ENCODE assay signal across 8 cellular contexts in genomic region chr5:140372971-140373487, GRCh38. TPM values are rescaled to one million over a fixed set of nuclear protein-coding genes. Genes with fewer than 3 reads are reported as not detected.
A peak's percentile ranks its signal among the peaks of the same experiment; 100 is the strongest.
DNase-seq lines count a peak whose midpoint lies in the region; ATAC-seq, FAIRE-seq and TF ChIP-seq lines count a peak whose summit lies in the region.

No MANE protein-coding gene starts in this region.

- H3K9me3 Mint-ChIP-seq in T-helper 2 cell treated with Interferon-gamma antibody and Interleukin-4, amounts not matched to agents 5 μg/mL and 100 μg/mL, for 36 hours: no peaks in the 10 kb centered on the region

- H3K4me3 ChIP-seq in AG04449 (ENCODE audit: low read depth, low read length) (no peak overlapping the region), keratinocyte (ENCODE audit: control insufficient read depth in 2 of 3, extremely low read depth in 1 of 3, insufficient read depth in 2 of 3, low read depth in 1 of 3, low read length in 3 of 3) (no peak overlapping the region)

- FAIRE-seq in GM12892 (lab: Jason Lieb, UNC): peak; percentile 48
- FAIRE-seq in keratinocyte (lab: Jason Lieb, UNC): peak; percentile 71

- no peaks in the 10 kb centered on the region for H3K36me3 ChIP-seq in keratinocyte (ENCODE audit: control insufficient read depth in 2 of 2, extremely low read depth in 1 of 2, insufficient read depth in 2 of 2, low read length in 2 of 2)

- no peak overlapping the region for H3K27ac ChIP-seq in keratinocyte (ENCODE audit: control insufficient read depth, insufficient read depth, low read length)

- H3K27me3 ChIP-seq in keratinocyte (ENCODE audit: control insufficient read depth, extremely low read depth, insufficient read depth, low read length): no peaks in the 10 kb centered on the region

- TF ChIP-seq POLR2A in GM12892 (IDR thresholded peaks at IDR 0.05; ENCODE audit: low read depth, low read length): no peak

- no peaks in the 10 kb centered on the region for H4K20me1 ChIP-seq in keratinocyte (ENCODE audit: control insufficient read depth, extremely low read depth, insufficient read depth, low read length)

- H3K27ac Mint-ChIP-seq in T-helper 2 cell treated with Interferon-gamma antibody and Interleukin-4, amounts not matched to agents 5 μg/mL and 100 μg/mL, for 36 hours: no peak overlapping the region

- H2AFZ ChIP-seq in keratinocyte (ENCODE audit: control insufficient read depth, low read length): peak overlapping the region; percentile 46

- no peak overlapping the region for H3K4me3 Mint-ChIP-seq in T-helper 2 cell treated with Interferon-gamma antibody and Interleukin-4, amounts not matched to agents 5 μg/mL and 100 μg/mL, for 36 hours

- no peaks in the 10 kb centered on the region for H3K27me3 Mint-ChIP-seq in T-helper 2 cell treated with Interferon-gamma antibody and Interleukin-4, amounts not matched to agents 5 μg/mL and 100 μg/mL, for 36 hours (ENCODE audit: low read depth)

- peaks cover 4% of the 10 kb centered on the region for H3K4me1 Mint-ChIP-seq in T-helper 2 cell treated with Interferon-gamma antibody and Interleukin-4, amounts not matched to agents 5 μg/mL and 100 μg/mL, for 36 hours (ENCODE audit: low read depth)

- POLR2A ChIA-PET in AG04449 (lab: Yijun Ruan, JAX): no interaction called here

- dilution Hi-C loops in keratinocyte (cut with MboI; ENCODE audit: extremely low pct_ligation_motif_present, low sequenced_read_pairs): no loop called here

- H3K4me2 ChIP-seq in keratinocyte (ENCODE audit: control insufficient read depth, extremely low read depth, insufficient read depth, low read depth, low read length): no peak overlapping the region

- CTCF ChIA-PET in AG04449 (lab: Yijun Ruan, JAX): interaction anchor here (0.6 to 4.1 kb wide), 58 partner anchors 9 to 351 kb away, joined by 3 to 43 read pairs (median 4); partner anchors contain the start of genes ANKHD1, EIF4EBP3, HBEGF and IK

- H3K79me2 ChIP-seq in keratinocyte (ENCODE audit: control insufficient read depth, insufficient read depth, low read length): no peaks in the 10 kb centered on the region

- ATAC-seq in GM21360 (IDR thresholded peaks at IDR 0.05; ENCODE audit: unreplicated experiment): no peak

- H3K4me1 ChIP-seq in keratinocyte (ENCODE audit: control insufficient read depth, extremely low read depth, insufficient read depth, low read length): no peaks in the 10 kb centered on the region

- TF ChIP-seq CTCF in AG04449 (IDR thresholded peaks at IDR 0.05; ENCODE audit: insufficient read depth, low read length, missing control alignments): peak; percentile 76
- peak; percentile 81 to 90 (median 85) for TF ChIP-seq CTCF in keratinocyte (optimal IDR thresholded peaks at IDR 0.05 in 1 of 3, IDR thresholded peaks at IDR 0.05 in 1 of 3, conservative IDR thresholded peaks at IDR 0.05 in 1 of 3; ENCODE audit: extremely low read depth in 1 of 3, insufficient read depth in 2 of 3, low read length in 3 of 3)

- DNase-seq in AG04449 (ENCODE audit: low read depth, low spot score) (no peak), GM12892 (ENCODE audit: insufficient read length) (no peak), NCI-H1048 (lab: John Stamatoyannopoulos, UW) (peak; percentile 17), keratinocyte (ENCODE audit: low read depth, low spot score) (peak; percentile 33)
- DNase-seq in T-helper 2 cell treated with Interferon-gamma antibody and Interleukin-4, amounts not matched to agents 5 μg/mL and 100 μg/mL, for 36 hours (ENCODE audit: low spot score): peak; percentile 16
- DNase-seq in central memory CD4-positive, alpha-beta T cell: peak; percentile 23
- DNase-seq in stimulated activated CD4-positive, alpha-beta T cell treated with anti-CD3 and anti-CD28 coated beads, Interleukin-12 subunit alpha, Interleukin-12 subunit beta, amount 100 ng/mL, for 4 hours: peak; percentile 23

- no peak overlapping the region for H3K9ac ChIP-seq in keratinocyte (ENCODE audit: control insufficient read depth, extremely low read depth, insufficient read depth, low read length)

- no peaks in the 10 kb centered on the region for H3K36me3 Mint-ChIP-seq in T-helper 2 cell treated with Interferon-gamma antibody and Interleukin-4, amounts not matched to agents 5 μg/mL and 100 μg/mL, for 36 hours (ENCODE audit: low read depth)

- H3K9me1 ChIP-seq in keratinocyte (ENCODE audit: control insufficient read depth, extremely low read depth, insufficient read depth, low read length): no peaks in the 10 kb centered on the region

- no peaks in the 10 kb centered on the region for H3K9me3 ChIP-seq in keratinocyte (ENCODE audit: control insufficient read depth, low read depth, low read length)

RNA-seq across cellular contexts. Expression of gene SLC4A9, which starts 13.0 kb away (rescaled TPM):
- polyA plus RNA-seq in GM12892 (2012; ENCODE audit: missing spikeins): not detected
- 0.04 to 0.14 TPM (median 0.07 TPM) in 3 replicates for polyA plus RNA-seq in keratinocyte
- polyA plus RNA-seq in keratinocyte (2011; ENCODE audit: low read depth): not detected
- 0.09 TPM in 1 of 2 replicates, not detected in the other for polyA plus RNA-seq in keratinocyte (2011; cell fraction: cytosol; rRNA removed)
- polyA plus RNA-seq in keratinocyte (2011; cell fraction: nucleus; rRNA removed): 0.13 and 0.25 TPM in 2 replicates
- polyA plus RNA-seq in keratinocyte (2012; ENCODE audit: low replicate concordance): 0.06 and 0.07 TPM in 2 replicates
- not detected in 3 replicates for polyA minus RNA-seq in keratinocyte
- not detected for polyA minus RNA-seq in keratinocyte (2011; cell fraction: cytosol; rRNA and poly(A)+ RNA removed)
- polyA minus RNA-seq in keratinocyte (2011; cell fraction: nucleus; rRNA and poly(A)+ RNA removed): 0.11 TPM in 1 of 2 replicates, not detected in the other

RNA-seq across cellular contexts. Expression of gene HBEGF, which starts 26.6 kb away (rescaled TPM):
- polyA plus RNA-seq in GM12892 (2012; ENCODE audit: missing spikeins): 2.1 TPM
- polyA plus RNA-seq in keratinocyte: 29.0 to 53.1 TPM (median 34.2 TPM) in 3 replicates
- 45.6 TPM for polyA plus RNA-seq in keratinocyte (2011; ENCODE audit: low read depth)
- 24.8 and 37.0 TPM in 2 replicates for polyA plus RNA-seq in keratinocyte (2011; cell fraction: cytosol; rRNA removed)
- 108 and 131 TPM in 2 replicates for polyA plus RNA-seq in keratinocyte (2011; cell fraction: nucleus; rRNA removed)
- polyA plus RNA-seq in keratinocyte (2012; ENCODE audit: low replicate concordance): 22.1 and 109 TPM in 2 replicates
- 11.6 to 23.4 TPM (median 17.4 TPM) in 3 replicates for polyA minus RNA-seq in keratinocyte
- 13.8 TPM for polyA minus RNA-seq in keratinocyte (2011; cell fraction: cytosol; rRNA and poly(A)+ RNA removed)
- polyA minus RNA-seq in keratinocyte (2011; cell fraction: nucleus; rRNA and poly(A)+ RNA removed): 30.2 and 41.6 TPM in 2 replicates

RNA-seq across cellular contexts. Expression of gene ANKHD1, which starts 28.6 kb away (rescaled TPM):
- 63.3 TPM for polyA plus RNA-seq in GM12892 (2012; ENCODE audit: missing spikeins)
- 39.5 to 65.9 TPM (median 54.3 TPM) in 3 replicates for polyA plus RNA-seq in keratinocyte
- polyA plus RNA-seq in keratinocyte (2011; ENCODE audit: low read depth): 179 TPM
- 20.3 and 36.1 TPM in 2 replicates for polyA plus RNA-seq in keratinocyte (2011; cell fraction: cytosol; rRNA removed)
- 95.3 and 112 TPM in 2 replicates for polyA plus RNA-seq in keratinocyte (2011; cell fraction: nucleus; rRNA removed)
- polyA plus RNA-seq in keratinocyte (2012; ENCODE audit: low replicate concordance): 40.4 and 64.5 TPM in 2 replicates
- 59.5 to 110 TPM (median 78.3 TPM) in 3 replicates for polyA minus RNA-seq in keratinocyte
- polyA minus RNA-seq in keratinocyte (2011; cell fraction: cytosol; rRNA and poly(A)+ RNA removed): 22.4 TPM
- 82.0 and 150 TPM in 2 replicates for polyA minus RNA-seq in keratinocyte (2011; cell fraction: nucleus; rRNA and poly(A)+ RNA removed)

Comparison
In these comparisons a context has a peak if more than half of its experiments do, and no peak if none do; other contexts are left out.
1. DNase-seq: peak in NCI-H1048 (single experiment), T-helper 2 cell treated with Interferon-gamma antibody and Interleukin-4, amounts not matched to agents 5 μg/mL and 100 μg/mL, for 36 hours (single experiment), central memory CD4-positive, alpha-beta T cell (single experiment), keratinocyte (single experiment) and stimulated activated CD4-positive, alpha-beta T cell treated with anti-CD3 and anti-CD28 coated beads, Interleukin-12 subunit alpha, Interleukin-12 subunit beta, amount 100 ng/mL, for 4 hours (single experiment); none in AG04449 (single experiment) and GM12892 (single experiment).